8 cellular contexts compared by ENCODE assay signal in genomic region chr3:4980229-4981159, GRCh38. TPM values are rescaled to one million over a fixed set of nuclear protein-coding genes. Genes with fewer than 3 reads are reported as not detected.
DNase-seq lines count a peak whose midpoint lies in the region; ATAC-seq and TF ChIP-seq lines count a peak whose summit lies in the region.

No MANE protein-coding gene starts in this region.

- peak overlapping the region; percentile 91 for H3K4me3 ChIP-seq in GM23338
- peak overlapping the region; percentile 83 to 89 for H3K4me3 ChIP-seq in body of pancreas
- peak overlapping the region; percentile 77 for H3K4me3 ChIP-seq in iPS-11a (ENCODE audit: low read depth, low read length)
- H3K4me3 ChIP-seq in gastrocnemius medialis, result peak overlapping the region; percentile 82 to 95 (median 92)

- in situ Hi-C loops in gastrocnemius medialis (cut with MboI; ENCODE audit: low sequenced_read_pairs in 4 of 4), result loop anchor here in 2 of 4 donors (5.0 to 25.0 kb wide), 2 partner anchors 142 to 207 kb away; partner anchors contain the start of genes ARL8B (in 1 of the 2) and EDEM1 (in 1 of the 2)

- H3K9me3 ChIP-seq in body of pancreas (no peaks in the 10 kb centered on the region), gastrocnemius medialis (no peaks in the 10 kb centered on the region)

- ATAC-seq in GM23338 (peak; percentile 45), body of pancreas (peak; percentile 22), gastrocnemius medialis (peak; percentile 10 to 12), HG02840 (IDR thresholded peaks at IDR 0.05; ENCODE audit: low FRiP score, unreplicated experiment) (no peak)

- H3K4me1 ChIP-seq in GM23338 (ENCODE audit: insufficient read depth) (peaks cover 19% of the 10 kb centered on the region), body of pancreas (peaks cover 60% of the 10 kb centered on the region), gastrocnemius medialis (peaks cover 24 to 59% of the 10 kb centered on the region in 2 donors)

- peaks cover 26% of the 10 kb centered on the region for H3K4me1 Mint-ChIP-seq in GM23338

- H3K27me3 ChIP-seq in GM23338 (ENCODE audit: insufficient read depth) (peaks cover 60% of the 10 kb centered on the region), body of pancreas (no peaks in the 10 kb centered on the region), gastrocnemius medialis (no peaks in the 10 kb centered on the region)

- peaks cover 4% of the 10 kb centered on the region; the same call in 2 of the 3 replicates for H3K36me3 Mint-ChIP-seq in GM23338 (ENCODE audit: low read depth)

- peak overlapping the region; percentile 99 for H3K4me2 ChIP-seq in GM23338

- H3K79me2 ChIP-seq in GM23338 (replicated peaks; ENCODE audit: insufficient read depth), result no peaks in the 10 kb centered on the region

- TF ChIP-seq POLR2A in body of pancreas (IDR thresholded peaks at IDR 0.05) (peak; percentile 69 to 79 (median 72)), gastrocnemius medialis (IDR thresholded peaks at IDR 0.05) (peak; percentile 68 to 83)

- 0 out of 3 replicates have a peak, but pooled peaks cover 5% of the 10 kb centered on the region for H3K9me3 Mint-ChIP-seq in GM23338

- H2AFZ ChIP-seq in GM23338, result peak overlapping the region; percentile 99

- no peaks in the 10 kb centered on the region for H4K20me1 ChIP-seq in GM23338 (replicated peaks; ENCODE audit: insufficient read depth)

- peak overlapping the region; percentile 88 for H3K4me3 Mint-ChIP-seq in GM23338

- peak; percentile 76 to 79 for TF ChIP-seq CTCF in GM23338 (conservative IDR thresholded peaks at IDR 0.05; ENCODE audit: low read depth in 2 of 2)
- TF ChIP-seq CTCF in body of pancreas (IDR thresholded peaks at IDR 0.05), result peak; percentile 87 to 98 (median 97)
- peak; percentile 98 to 99 (median 99) for TF ChIP-seq CTCF in gastrocnemius medialis (IDR thresholded peaks at IDR 0.05 in 4 of 5, conservative IDR thresholded peaks at IDR 0.05 in 1 of 5)

- no peak overlapping the region for H3K27ac Mint-ChIP-seq in GM23338

- no peaks in the 10 kb centered on the region for H3K36me3 ChIP-seq in GM23338 (ENCODE audit: insufficient read depth)
- peaks cover 0 to 2% of the 10 kb centered on the region in 2 donors for H3K36me3 ChIP-seq in body of pancreas (replicated peaks in 1 of 2; ENCODE audit: insufficient read depth in 1 of 2, low read depth in 2 of 2)
- no peaks in the 10 kb centered on the region for H3K36me3 ChIP-seq in gastrocnemius medialis

- H3F3A ChIP-seq in GM23338 (replicated peaks; ENCODE audit: low read depth), result peaks cover 17% of the 10 kb centered on the region

- peaks cover 48% of the 10 kb centered on the region for H3K27me3 Mint-ChIP-seq in GM23338 (ENCODE audit: insufficient read depth, low read depth, poor library complexity)

- H3K27ac ChIP-seq in GM23338 (ENCODE audit: low read depth), result no peak overlapping the region
- H3K27ac ChIP-seq in body of pancreas, result peak overlapping the region; percentile 97 to 100 (median 100)
- peak overlapping the region; percentile 96 to 100 (median 99) for H3K27ac ChIP-seq in gastrocnemius medialis

- 2 to 5% methylated on average over 22 to 32 of the region's 32 CpGs for WGBS in body of pancreas, 2 donors

- intact Hi-C loops in body of pancreas (cut with DNase I) (no loop called here), gastrocnemius medialis (cut with DNase I; ENCODE audit: low total_unique reads) (loop anchor here (1.0 kb wide), 1 partner anchor 46 kb away; no protein-coding TSS in a partner anchor)

- no peaks in the 10 kb centered on the region for H3K9me2 ChIP-seq in GM23338 (ENCODE audit: insufficient read depth)

- peak; percentile 84 for DNase-seq in CMK (ENCODE audit: low read depth)
- peak; percentile 79 for DNase-seq in GM23338 (ENCODE audit: low spot score)
- DNase-seq in NCI-H1105 treated with DMSO at 0.1 percent for 48 hours (lab: John Stamatoyannopoulos, UW), result peak; percentile 64
- DNase-seq in UCSD-AML1 (lab: John Stamatoyannopoulos, UW; ENCODE audit: unreplicated experiment), result peak; percentile 91
- peak; percentile 94 to 96 (median 96) for DNase-seq in body of pancreas
- DNase-seq in gastrocnemius medialis, result peak; percentile 90 to 94

TF ChIP-seq in GM23338, 12 proteins besides CTCF, POLR2A, EP300 and RAD21:
- TF ChIP-seq ZNF114 (CRISPR knock-in tag; IDR thresholded peaks at IDR 0.05) (no peak), ZNF462 (CRISPR knock-in tag; IDR thresholded peaks at IDR 0.05) (peak; percentile 67; the same call in 1 of the 2 replicates), EZH2 (IDR thresholded peaks at IDR 0.05; ENCODE audit: low read depth, unreplicated experiment) (peak; percentile 55), EZH2phosphoT487 (IDR thresholded peaks at IDR 0.05; ENCODE audit: unreplicated experiment) (peak; percentile 9), CREB1 (CRISPR knock-in tag; IDR thresholded peaks at IDR 0.05; ENCODE audit: low read depth) (0 out of 2 replicates have a peak, but pooled peaks have one; percentile 15), NANOG (IDR thresholded peaks at IDR 0.05; ENCODE audit: borderline replicate concordance) (no peak), ETS1 (IDR thresholded peaks at IDR 0.05) (no peak)
TF ChIP-seq in GM23338: peak in this region for 4.

RNA-seq across cellular contexts. Expression of gene BHLHE40, which starts 1.3 kb away (rescaled TPM):
- 1.7 and 2.2 TPM in 2 replicates for total RNA-seq in GM23338 (2014; rRNA removed; shearing (Covaris generic))
- polyA plus RNA-seq in GM23338 (2016; fragmentation: Nextera tagmentation; extraction: Ambion mirVana), result 1.7 and 2.0 TPM in 2 replicates
- total RNA-seq in body of pancreas (10 to 100 TPM; 28.5 to 30.3 TPM), gastrocnemius medialis (10 to 100 TPM; 19.2 to 96.7 (median 45.3) TPM)
